In genomic region chr2:101199153-101199810, GRCh38 we compare ENCODE assay signal across 2 cellular contexts.
TF ChIP-seq lines count a peak whose summit lies in the region.

No MANE protein-coding gene starts in this region.

TF ChIP-seq in A549, 52 proteins besides CTCF, POLR2A, EP300 and RAD21:
- no peak for TF ChIP-seq EHF (CRISPR knock-in tag; IDR thresholded peaks at IDR 0.05)
- TF ChIP-seq FOXS1 (CRISPR knock-in tag; IDR thresholded peaks at IDR 0.05), result no peak
- no peak for TF ChIP-seq CEBPB (IDR thresholded peaks at IDR 0.05)
- TF ChIP-seq GATA3 (IDR thresholded peaks at IDR 0.05; ENCODE audit: borderline replicate concordance), result no peak
- TF ChIP-seq ZC3H11A (IDR thresholded peaks at IDR 0.05), result no peak
- TF ChIP-seq, protein P1, sequence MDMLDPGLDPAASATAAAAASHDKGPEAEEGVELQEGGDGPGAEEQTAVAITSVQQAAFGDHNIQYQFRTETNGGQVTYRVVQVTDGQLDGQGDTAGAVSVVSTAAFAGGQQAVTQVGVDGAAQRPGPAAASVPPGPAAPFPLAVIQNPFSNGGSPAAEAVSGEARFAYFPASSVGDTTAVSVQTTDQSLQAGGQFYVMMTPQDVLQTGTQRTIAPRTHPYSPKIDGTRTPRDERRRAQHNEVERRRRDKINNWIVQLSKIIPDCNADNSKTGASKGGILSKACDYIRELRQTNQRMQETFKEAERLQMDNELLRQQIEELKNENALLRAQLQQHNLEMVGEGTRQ (IDR thresholded peaks at IDR 0.05), result no peak
- no peak for TF ChIP-seq HOXB13 (CRISPR knock-in tag; IDR thresholded peaks at IDR 0.05; ENCODE audit: low read depth)
- no peak for TF ChIP-seq BCL3 (IDR thresholded peaks at IDR 0.05)
- no peak for TF ChIP-seq ESRRA (IDR thresholded peaks at IDR 0.05; ENCODE audit: borderline replicate concordance, low read length)
- TF ChIP-seq HES2 (IDR thresholded peaks at IDR 0.05), result no peak
- TF ChIP-seq PBX3 (IDR thresholded peaks at IDR 0.05), result no peak
- peak; percentile 89 for TF ChIP-seq NFE2L2 (conservative IDR thresholded peaks at IDR 0.05; ENCODE audit: low read length)
- no peak for TF ChIP-seq FOSL2 (IDR thresholded peaks at IDR 0.05)
- TF ChIP-seq FOSL2 (CRISPR knock-in tag; IDR thresholded peaks at IDR 0.05), result 0 out of 2 replicates have a peak, but pooled peaks have one; percentile 12
- TF ChIP-seq SMC3 (IDR thresholded peaks at IDR 0.05), result no peak
- no peak for TF ChIP-seq RARB (CRISPR knock-in tag; IDR thresholded peaks at IDR 0.05)
- TF ChIP-seq JUNB (IDR thresholded peaks at IDR 0.05), result no peak
- no peak for TF ChIP-seq RNF2 (IDR thresholded peaks at IDR 0.05; ENCODE audit: borderline replicate concordance, low read depth)
- TF ChIP-seq MAFK (IDR thresholded peaks at IDR 0.05; ENCODE audit: partially characterized antibody), result peak; percentile 98

TF ChIP-seq in IMR-90, 13 proteins besides CTCF, POLR2A, EP300 and RAD21:
- TF ChIP-seq FOS (IDR thresholded peaks at IDR 0.05; ENCODE audit: low read depth, low read length), result no peak
- no peak for TF ChIP-seq ELK1 (IDR thresholded peaks at IDR 0.05; ENCODE audit: borderline replicate concordance, low read depth, low read length)
- no peak for TF ChIP-seq CHD1 (IDR thresholded peaks at IDR 0.05; ENCODE audit: low read depth, low read length)
- peak; percentile 17; the same call in 1 of the 2 replicates for TF ChIP-seq CEBPB (IDR thresholded peaks at IDR 0.05; ENCODE audit: low read depth, low read length)
- no peak for TF ChIP-seq SMC3 (IDR thresholded peaks at IDR 0.05; ENCODE audit: low read depth, low read length)
- TF ChIP-seq, protein P1 (IDR thresholded peaks at IDR 0.05; ENCODE audit: low read depth, low read length), result no peak
- TF ChIP-seq MAZ (IDR thresholded peaks at IDR 0.05; ENCODE audit: borderline replicate concordance, low read depth, low read length), result no peak
- peak; percentile 95 for TF ChIP-seq MAFK (IDR thresholded peaks at IDR 0.05; ENCODE audit: low read depth, low read length)
- TF ChIP-seq RCOR1 (IDR thresholded peaks at IDR 0.05; ENCODE audit: insufficient replicate concordance, low read length), result no peak
- TF ChIP-seq MXI1 (IDR thresholded peaks at IDR 0.05; ENCODE audit: borderline replicate concordance, low read depth, low read length), result no peak
- TF ChIP-seq RFX5 (IDR thresholded peaks at IDR 0.05; ENCODE audit: low read depth, low read length), result no peak
- TF ChIP-seq NFE2L2 (IDR thresholded peaks at IDR 0.05; ENCODE audit: low read depth, low read length), result peak; percentile 95
- TF ChIP-seq BHLHE40 (IDR thresholded peaks at IDR 0.05; ENCODE audit: low read depth, low read length), result no peak
